12 cellular contexts compared by ENCODE assay signal in genomic region chr7:66283003-66283920, GRCh38.
DNase-seq lines count a peak whose midpoint lies in the region; FAIRE-seq and TF ChIP-seq lines count a peak whose summit lies in the region.
"Had no signal": no experiment of that assay in that cellular context is flagged by ENCODE, and none has a peak within 500 bp of the region (broad histone marks: within the 10 kb centered on the region; RNA-seq: fewer than 3 reads in every experiment).

No MANE protein-coding gene starts in this region.

- H3K36me3 Mint-ChIP-seq in chondrocyte (ENCODE audit: low read depth) = no peaks in the 10 kb centered on the region
- H3K36me3 Mint-ChIP-seq: activated CD4-positive, alpha-beta memory T cell treated with anti-CD3 and anti-CD28 coated beads for 36 hours; natural killer cell treated with Interleukin-12 subunit alpha and Interleukin-12 subunit beta and Interleukin-15 and Interleukin-18, amount 100 ng/mL, for 72 hours had no signal

- H3K4me3 ChIP-seq in AG04449 (ENCODE audit: low read depth, low read length) = no peak overlapping the region

- H3K4me3 Mint-ChIP-seq in chondrocyte (ENCODE audit: unreplicated experiment) = no peak overlapping the region
- H3K4me3 Mint-ChIP-seq: activated CD4-positive, alpha-beta memory T cell treated with anti-CD3 and anti-CD28 coated beads for 36 hours; natural killer cell treated with Interleukin-12 subunit alpha and Interleukin-12 subunit beta and Interleukin-15 and Interleukin-18, amount 100 ng/mL, for 72 hours had no signal

- H3K27ac Mint-ChIP-seq in chondrocyte (ENCODE audit: unreplicated experiment) = peak overlapping the region; percentile 94
- H3K27ac Mint-ChIP-seq: activated CD4-positive, alpha-beta memory T cell treated with anti-CD3 and anti-CD28 coated beads for 36 hours; natural killer cell treated with Interleukin-12 subunit alpha and Interleukin-12 subunit beta and Interleukin-15 and Interleukin-18, amount 100 ng/mL, for 72 hours had no signal

- CTCF ChIA-PET in AG04449 (lab: Yijun Ruan, JAX) = interaction anchor here (0.5 kb wide), 1 partner anchor 757 kb away, joined by 3 read pairs; no protein-coding TSS in a partner anchor

- POLR2A ChIA-PET in AG04449 (lab: Yijun Ruan, JAX) = no interaction called here

- FAIRE-seq in GM12891 (lab: Jason Lieb, UNC) = no peak

- TF ChIP-seq CTCF in AG04449 (IDR thresholded peaks at IDR 0.05; ENCODE audit: insufficient read depth, low read length, missing control alignments) (no peak), chondrocyte (IDR thresholded peaks at IDR 0.05) (no peak)

- no peak for TF ChIP-seq POLR2A in GM12891 (IDR thresholded peaks at IDR 0.05; ENCODE audit: low read depth, low read length)

- peak; percentile 28 for DNase-seq in AG04449 (ENCODE audit: low read depth, low spot score)
- peak; percentile 68 for DNase-seq in LoVo (ENCODE audit: low spot score)
- no peak for DNase-seq in chondrocyte (ENCODE audit: low spot score)
- DNase-seq in myocyte (ENCODE audit: low read depth) = peak; percentile 75
- no peak for DNase-seq in middle frontal gyrus (ENCODE audit: extremely low spot score, low spot score)
- no peak for DNase-seq in NCI-H2196 treated with DMSO at 0.1 percent for 48 hours (lab: John Stamatoyannopoulos, UW; ENCODE audit: unreplicated experiment)
- no peak for DNase-seq in NCI-H2196 (lab: John Stamatoyannopoulos, UW; ENCODE audit: unreplicated experiment)
- no peak for DNase-seq in GM12891 (ENCODE audit: insufficient read length, low spot score)
- DNase-seq: activated CD4-positive, alpha-beta memory T cell treated with anti-CD3 and anti-CD28 coated beads for 36 hours; COR-L47; effector CD8-positive, alpha-beta T cell had no signal

- peaks cover 48% of the 10 kb centered on the region for H3K4me1 Mint-ChIP-seq in chondrocyte (ENCODE audit: low read depth)

- no peaks in the 10 kb centered on the region for H3K9me3 Mint-ChIP-seq in chondrocyte (ENCODE audit: low read depth)
- H3K9me3 Mint-ChIP-seq: activated CD4-positive, alpha-beta memory T cell treated with anti-CD3 and anti-CD28 coated beads for 36 hours; natural killer cell treated with Interleukin-12 subunit alpha and Interleukin-12 subunit beta and Interleukin-15 and Interleukin-18, amount 100 ng/mL, for 72 hours had no signal

- H3K27me3 Mint-ChIP-seq in chondrocyte (ENCODE audit: low read depth) = no peaks in the 10 kb centered on the region
- H3K27me3 Mint-ChIP-seq: activated CD4-positive, alpha-beta memory T cell treated with anti-CD3 and anti-CD28 coated beads for 36 hours; natural killer cell treated with Interleukin-12 subunit alpha and Interleukin-12 subunit beta and Interleukin-15 and Interleukin-18, amount 100 ng/mL, for 72 hours had no signal

TF ChIP-seq in GM12891, 5 proteins besides CTCF, POLR2A, EP300 and RAD21:
- TF ChIP-seq POU2F2 (IDR thresholded peaks at IDR 0.05; ENCODE audit: low read depth, low read length) (no peak), SPI1 (IDR thresholded peaks at IDR 0.05; ENCODE audit: low read depth, low read length) (no peak), TAF1 (IDR thresholded peaks at IDR 0.05; ENCODE audit: low read depth, low read length) (no peak), PAX5 (IDR thresholded peaks at IDR 0.05; ENCODE audit: insufficient read depth, low read length, severe bottlenecking) (no peak), POLR2AphosphoS5 (IDR thresholded peaks at IDR 0.05; ENCODE audit: low read depth, low read length) (no peak)
TF ChIP-seq in GM12891: peak in this region for 0.

Comparison
In these comparisons a context has a peak if more than half of its experiments do, and no peak if none do; other contexts are left out.
1. DNase-seq: peak in AG04449 (single experiment), LoVo (single experiment) and myocyte (single experiment); none in chondrocyte (single experiment), middle frontal gyrus (single experiment), NCI-H2196 treated with DMSO at 0.1 percent for 48 hours (single experiment), NCI-H2196 (single experiment) and GM12891 (single experiment).